ENCODE assay signal across 32 cellular contexts in the genomic region with DNA sequence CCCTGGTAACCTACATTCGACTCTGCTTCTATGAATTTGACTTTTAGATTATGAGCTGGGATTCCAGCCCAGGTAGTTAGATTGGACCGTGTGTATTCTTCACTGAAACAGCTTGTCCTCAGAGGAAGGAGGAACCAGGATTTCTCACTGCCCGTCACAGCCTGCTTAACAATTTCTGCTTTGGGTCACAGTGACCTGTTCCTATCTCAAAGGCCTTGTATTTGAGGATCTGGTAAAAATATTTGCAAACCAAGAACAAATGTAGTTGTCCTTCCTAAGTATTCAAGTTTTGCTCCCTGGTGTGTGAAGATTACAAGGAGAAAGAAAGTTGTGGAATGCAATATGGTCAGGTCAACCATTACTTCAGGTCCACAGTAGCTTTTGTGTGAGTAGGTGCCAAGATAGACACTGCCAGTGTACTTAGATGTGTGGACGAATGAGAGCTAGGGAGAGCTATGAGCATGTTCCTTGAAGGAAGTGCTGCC.
"Had no signal": no experiment of that assay in that cellular context is flagged by ENCODE, and none has a peak within 500 bp of the region (broad histone marks: within the 10 kb centered on the region; RNA-seq: fewer than 3 reads in every experiment).

No MANE protein-coding gene starts in this region.

- H3K9me3 ChIP-seq: adrenal gland, ascending aorta, body of pancreas, breast epithelium had no signal

- H3K4me1 ChIP-seq: adrenal gland, ascending aorta, body of pancreas, breast epithelium had no signal

- DNase-seq: activated effector memory CD4-positive, alpha-beta T cell treated with anti-CD3 and anti-CD28 coated beads, Interleukin-2, amount 50 U/mL, for 16 hours; activated effector memory CD4-positive, alpha-beta T cell treated with Interleukin-2 at 50 U/mL for 16 hours; activated gamma-delta T cell; activated gamma-delta T cell treated with Interleukin-2 at 50 U/mL for 16 hours; activated naive CD4-positive, alpha-beta T cell; activated naive CD4-positive, alpha-beta T cell treated with anti-CD3 and anti-CD28 coated beads for 36 hours; activated naive CD4-positive, alpha-beta T cell treated with anti-CD3 and anti-CD28 coated beads, Interleukin-2, amount 10 ng/mL, durations not matched to agents 7 days and 5 days; activated naive CD4-positive, alpha-beta T cell treated with anti-CD3 and anti-CD28 coated beads, Interleukin-2, amount 50 U/mL, for 16 hours; activated naive CD4-positive, alpha-beta T cell treated with Interleukin-2 at 50 U/mL for 16 hours; activated naive CD8-positive, alpha-beta T cell treated with anti-CD3 and anti-CD28 coated beads for 36 hours; activated naive CD8-positive, alpha-beta T cell treated with anti-CD3 and anti-CD28 coated beads, Interleukin-2, amount 10 ng/mL, durations not matched to agents 7 days and 5 days; activated naive CD8-positive, alpha-beta T cell treated with anti-CD3 and anti-CD28 coated beads, Interleukin-2, amount 50 U/mL, for 24 hours; activated T-cell treated with anti-CD3 and anti-CD28 coated beads, Interleukin-2, amount 50 U/mL, for 1 hour; activated T-cell treated with anti-CD3 and anti-CD28 coated beads, Interleukin-2, amount 50 U/mL, for 24 hours; activated T-cell treated with anti-CD3 and anti-CD28 coated beads, Interleukin-2, amount 50 U/mL, for 4 hours; activated T-cell treated with anti-CD3 and anti-CD28 coated beads, Interleukin-2, amount 50 U/mL, for 48 hours; activated T-cell treated with anti-CD3 and anti-CD28 coated beads, Interleukin-2, amount 50 U/mL, for 72 hours; adrenal gland; amniotic stem cell; amygdala; anterior cingulate cortex; aorta; body of pancreas; brain microvascular endothelial cell; caudate nucleus; central memory CD4-positive, alpha-beta T cell; cerebellar nuclear complex had no signal

- H3K36me3 ChIP-seq: adrenal gland, ascending aorta, brain microvascular endothelial cell, breast epithelium, cardiac muscle cell had no signal

- H3K4me3 ChIP-seq: adrenal gland, ascending aorta, body of pancreas, breast epithelium, cardiac muscle cell had no signal

- FAIRE-seq: astrocyte, bronchial epithelial cell had no signal

- H3K27me3 ChIP-seq: adrenal gland, ascending aorta, body of pancreas, brain microvascular endothelial cell, breast epithelium, cardiac muscle cell had no signal

- H3K27ac ChIP-seq: adrenal gland, ascending aorta, body of pancreas, brain microvascular endothelial cell, cardiac muscle cell had no signal
